ENCODE assay signal across 23 cellular contexts in the genomic region with DNA sequence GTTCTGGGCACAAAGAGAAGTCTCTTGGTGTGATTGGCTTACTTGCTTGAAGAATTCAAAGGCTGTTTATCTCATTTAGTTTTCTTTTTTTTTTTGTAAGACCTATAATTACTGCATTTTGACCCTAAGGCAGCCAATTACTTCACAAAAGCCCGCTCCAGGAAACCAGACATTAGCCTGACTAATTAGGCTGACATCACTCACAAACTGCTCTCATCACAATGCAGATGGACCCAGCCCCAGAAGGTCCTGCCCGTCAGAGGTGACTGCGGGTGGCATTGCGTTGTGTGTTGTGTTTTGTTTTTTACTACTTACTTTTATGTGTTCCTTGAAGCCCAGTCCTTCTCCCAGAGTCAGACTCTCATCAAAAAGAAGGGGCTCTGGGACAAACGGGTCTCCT.
DNase-seq lines count a peak whose midpoint lies in the region; ATAC-seq and TF ChIP-seq lines count a peak whose summit lies in the region.
"Had no signal": no experiment of that assay in that cellular context is flagged by ENCODE, and none has a peak within 500 bp of the region (broad histone marks: within the 10 kb centered on the region; RNA-seq: fewer than 3 reads in every experiment).

No MANE protein-coding gene starts in this region.

- H3K27me3 ChIP-seq in SJSA1 (replicated peaks) = no peaks in the 10 kb centered on the region
- no peaks in the 10 kb centered on the region for H3K27me3 ChIP-seq in gastrocnemius medialis
- H3K27me3 ChIP-seq: gastroesophageal sphincter, ovary, upper lobe of left lung had no signal

- H3K4me1 ChIP-seq in ES-I3 (ENCODE audit: insufficient read depth, low read length) (peaks cover 43% of the 10 kb centered on the region), SJSA1 (replicated peaks) (peaks cover 92% of the 10 kb centered on the region), gastrocnemius medialis (no peaks in the 10 kb centered on the region)
- H3K4me1 ChIP-seq: upper lobe of left lung had no signal

- no peaks in the 10 kb centered on the region for H3K36me3 Mint-ChIP-seq in effector memory CD8-positive, alpha-beta T cell (ENCODE audit: insufficient read depth)
- H3K36me3 Mint-ChIP-seq: activated naive CD8-positive, alpha-beta T cell treated with anti-CD3 and anti-CD28 coated beads for 36 hours had no signal

- peaks cover 0 to 1% of the 10 kb centered on the region in 2 donors for H3K4me1 Mint-ChIP-seq in effector memory CD8-positive, alpha-beta T cell (ENCODE audit: low read depth in 2 of 2)
- H3K4me1 Mint-ChIP-seq: activated naive CD8-positive, alpha-beta T cell treated with anti-CD3 and anti-CD28 coated beads for 36 hours; stimulated activated naive CD8-positive, alpha-beta T cell treated with anti-CD3 and anti-CD28 coated beads, Interleukin-15, amount 100 ng/mL, for 72 hours had no signal

- H3K36me3 ChIP-seq in ES-I3 (ENCODE audit: insufficient read depth, low read length) (no peaks in the 10 kb centered on the region), SJSA1 (no peaks in the 10 kb centered on the region), gastrocnemius medialis (no peaks in the 10 kb centered on the region)
- H3K36me3 ChIP-seq: gastroesophageal sphincter, ovary, upper lobe of left lung, WERI-Rb-1 had no signal

- H3K9me3 Mint-ChIP-seq in effector memory CD8-positive, alpha-beta T cell = peaks cover 0 to 4% of the 10 kb centered on the region in 2 donors

- H3K27me3 Mint-ChIP-seq in effector memory CD8-positive, alpha-beta T cell = peaks cover 12% of the 10 kb centered on the region in 2 donors

- H3K27ac Mint-ChIP-seq in effector memory CD8-positive, alpha-beta T cell = no peak overlapping the region
- H3K27ac Mint-ChIP-seq: activated CD4-positive, alpha-beta memory T cell treated with anti-CD3 and anti-CD28 coated beads, Interleukin-2, amount 10 ng/mL, durations not matched to agents 7 days and 5 days; activated naive CD8-positive, alpha-beta T cell treated with anti-CD3 and anti-CD28 coated beads for 36 hours; activated T-cell treated with anti-CD3 and anti-CD28 coated beads, Interleukin-2, amount 50 U/mL, for 72 hours; CD14-positive monocyte; stimulated activated naive CD8-positive, alpha-beta T cell treated with anti-CD3 and anti-CD28 coated beads, Interleukin-15, amount 100 ng/mL, for 72 hours had no signal

- intact Hi-C loops in gastrocnemius medialis (cut with DNase I; ENCODE audit: low total_unique reads) = loop anchor here (10.0 kb wide), 1 partner anchor 125 kb away; no protein-coding TSS in a partner anchor

- H3K4me3 Mint-ChIP-seq in effector memory CD8-positive, alpha-beta T cell = no peak overlapping the region
- H3K4me3 Mint-ChIP-seq: activated CD4-positive, alpha-beta memory T cell treated with anti-CD3 and anti-CD28 coated beads, Interleukin-2, amount 10 ng/mL, durations not matched to agents 7 days and 5 days; activated naive CD8-positive, alpha-beta T cell treated with anti-CD3 and anti-CD28 coated beads for 36 hours; activated T-cell treated with anti-CD3 and anti-CD28 coated beads, Interleukin-2, amount 50 U/mL, for 72 hours; CD14-positive monocyte; stimulated activated naive CD8-positive, alpha-beta T cell treated with anti-CD3 and anti-CD28 coated beads, Interleukin-15, amount 100 ng/mL, for 72 hours had no signal

- no peak for TF ChIP-seq CTCF in gastrocnemius medialis (IDR thresholded peaks at IDR 0.05 in 4 of 5, conservative IDR thresholded peaks at IDR 0.05 in 1 of 5)

- 0 out of 2 replicates have a peak overlapping the region, but pooled peaks have one; percentile 1 for H3K9ac ChIP-seq in ES-I3 (ENCODE audit: low read depth, low read length)

- no peak for ATAC-seq in gastrocnemius medialis
- ATAC-seq in effector memory CD8-positive, alpha-beta T cell (replicated peaks) = no peak
- ATAC-seq: activated T-cell treated with anti-CD3 and anti-CD28 coated beads, Interleukin-2, amount 50 U/mL, for 72 hours; gastroesophageal sphincter; stimulated activated naive CD8-positive, alpha-beta T cell treated with anti-CD3 and anti-CD28 coated beads, Interleukin-15, amount 100 ng/mL, for 72 hours had no signal

- in situ Hi-C loops in gastrocnemius medialis (cut with MboI; ENCODE audit: low sequenced_read_pairs in 4 of 4) = no loop called here

- H3K27ac ChIP-seq in SJSA1 (peak overlapping the region; percentile 72), gastrocnemius medialis (no peak overlapping the region)
- H3K27ac ChIP-seq: coronary artery, gastroesophageal sphincter, ovary, RWPE1, upper lobe of left lung, WERI-Rb-1 had no signal

- no peak overlapping the region for H3K4me3 ChIP-seq in SJSA1
- H3K4me3 ChIP-seq in gastrocnemius medialis = no peak overlapping the region
- H3K4me3 ChIP-seq: coronary artery, gastroesophageal sphincter, ovary, upper lobe of left lung had no signal

- DNase-seq in NCI-H1930 (lab: John Stamatoyannopoulos, UW) (peak; percentile 37 to 41), SJSA1 (ENCODE audit: low read depth in 1 of 2, low spot score in 2 of 2) (peak in 1 of 2 experiments; percentile 64), left kidney (ENCODE audit: low read depth, low spot score) (peak; percentile 39), NCI-H2107 treated with DMSO at 0.1 percent for 48 hours (lab: John Stamatoyannopoulos, UW; ENCODE audit: unreplicated experiment) (no peak), gastrocnemius medialis (no peak), activated gamma-delta T cell treated with Interleukin-2 at 50 U/mL for 16 hours (no peak)
- DNase-seq in effector memory CD8-positive, alpha-beta T cell = no peak
- DNase-seq: ACHN; activated CD4-positive, alpha-beta memory T cell treated with anti-CD3 and anti-CD28 coated beads, Interleukin-2, amount 10 ng/mL, durations not matched to agents 7 days and 5 days; activated naive CD8-positive, alpha-beta T cell treated with anti-CD3 and anti-CD28 coated beads for 36 hours; activated T-cell treated with anti-CD3 and anti-CD28 coated beads, Interleukin-2, amount 50 U/mL, for 72 hours; DMS79; NCI-H2171 treated with DMSO at 0.1 percent for 48 hours; ovary; stimulated activated naive CD8-positive, alpha-beta T cell treated with anti-CD3 and anti-CD28 coated beads, Interleukin-15, amount 100 ng/mL, for 72 hours; T-helper 1 cell; upper lobe of left lung; WERI-Rb-1 had no signal

- no peaks in the 10 kb centered on the region for H3K9me3 ChIP-seq in ES-I3 (ENCODE audit: control insufficient read depth, insufficient read depth, low read length)
- no peaks in the 10 kb centered on the region for H3K9me3 ChIP-seq in SJSA1 (replicated peaks)
- no peaks in the 10 kb centered on the region for H3K9me3 ChIP-seq in gastrocnemius medialis
- H3K9me3 ChIP-seq: gastroesophageal sphincter, ovary, upper lobe of left lung had no signal

- TF ChIP-seq POLR2A in gastrocnemius medialis (IDR thresholded peaks at IDR 0.05) = no peak

Comparison
In these comparisons a context has a peak if more than half of its experiments do, and no peak if none do; other contexts are left out.
1. DNase-seq: peak in NCI-H1930 (2 of 2) and left kidney (single experiment); none in NCI-H2107 treated with DMSO at 0.1 percent for 48 hours (single experiment), gastrocnemius medialis (0 of 2), activated gamma-delta T cell treated with Interleukin-2 at 50 U/mL for 16 hours (single experiment) and effector memory CD8-positive, alpha-beta T cell (0 of 3).